ENCODE assay signal across 12 cellular contexts in the genomic region with DNA sequence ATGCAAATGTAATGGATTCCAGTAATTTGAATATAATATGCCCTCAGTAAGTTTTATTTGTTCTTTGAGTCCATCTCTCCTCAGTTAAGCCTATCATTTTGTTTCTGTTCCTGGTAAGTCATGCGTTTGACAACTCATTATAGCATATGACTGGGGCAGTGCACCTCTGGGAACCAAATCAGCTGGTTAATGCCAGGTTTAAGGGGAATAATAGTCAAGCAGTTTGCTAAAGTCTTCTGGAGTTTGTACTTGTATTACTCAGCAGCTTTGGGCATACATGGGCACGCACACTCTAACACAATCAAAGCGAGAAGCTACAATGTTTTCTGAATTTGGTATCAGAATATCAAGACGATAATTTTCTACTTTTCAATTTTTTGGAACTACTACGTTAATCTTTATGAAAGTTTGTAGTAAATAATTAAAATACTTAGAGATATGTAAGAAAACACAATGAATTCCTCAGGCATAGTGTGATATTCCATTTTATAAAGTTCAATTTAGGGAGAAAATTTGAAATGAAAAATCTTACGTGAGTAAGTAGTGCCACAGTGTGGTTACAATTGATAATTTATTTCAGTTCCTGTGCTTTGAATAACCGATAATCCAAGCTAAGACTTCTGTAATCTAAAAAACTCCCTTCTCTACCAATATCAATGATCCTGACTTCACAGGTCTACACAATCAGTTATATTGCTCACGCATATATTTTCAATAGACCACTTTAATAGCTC. TPM values are rescaled to one million over a fixed set of nuclear protein-coding genes. Genes with fewer than 3 reads are reported as not detected.
DNase-seq lines count a peak whose midpoint lies in the region; ATAC-seq, FAIRE-seq and TF ChIP-seq lines count a peak whose summit lies in the region.
"Had no signal": no experiment of that assay in that cellular context is flagged by ENCODE, and none has a peak within 500 bp of the region (broad histone marks: within the 10 kb centered on the region; RNA-seq: fewer than 3 reads in every experiment).

No MANE protein-coding gene starts in this region.

- DNase-seq in AG08395 (ENCODE audit: low spot score) (peak; percentile 35), left kidney (ENCODE audit: low read depth, low spot score) (peak; percentile 7), aorta (no peak), Peyer's patch (no peak), HTR-8/SVneo (ENCODE audit: insufficient read length, low spot score) (no peak)
- no peak for DNase-seq in activated CD4-positive, alpha-beta T cell treated with anti-CD3 and anti-CD28 coated beads for 36 hours
- DNase-seq: activated CD4-positive, alpha-beta T cell treated with anti-CD3 and anti-CD28 coated beads, Interleukin-2, amount 50 U/mL, for 1 hour; activated naive CD8-positive, alpha-beta T cell treated with anti-CD3 and anti-CD28 coated beads, Interleukin-2, amount 50 U/mL, for 24 hours; mesendoderm; stimulated activated naive B cell treated with anti-CD40 and anti-IgM and Interleukin-4, amounts not matched to agents 10 μg/mL and 1 μg/mL and 100 μg/mL, for 72 hours had no signal

- H3K27ac ChIP-seq in HEK293 (ENCODE audit: extremely low read depth, low read depth, low read length): no peak overlapping the region
- no peak overlapping the region for H3K27ac ChIP-seq in VCaP
- H3K27ac ChIP-seq in aorta (ENCODE audit: low read depth in 1 of 2, low read length in 2 of 2): no peak overlapping the region
- H3K27ac ChIP-seq in Peyer's patch: no peak overlapping the region

- H3K27me3 ChIP-seq in aorta (ENCODE audit: control insufficient read depth in 1 of 2, insufficient read depth in 2 of 2, low read length in 1 of 2) (no peaks in the 10 kb centered on the region), Peyer's patch (no peaks in the 10 kb centered on the region)

- WGBS in aorta, 2 donors: 52 to 58% methylated on average over 8 of the region's 8 CpGs

- intact Hi-C loops in aorta (cut with DNase I): loop anchor here in 1 of 2 donors (5.0 kb wide), 1 partner anchor 861 kb away; no protein-coding TSS in a partner anchor
- intact Hi-C loops in activated CD4-positive, alpha-beta T cell treated with anti-CD3 and anti-CD28 coated beads for 36 hours (cut with DNase I, micrococcal nuclease): loop anchor here (10.0 kb wide), 3 partner anchors 698 to 1308 kb away; no protein-coding TSS in a partner anchor

- POLR2A ChIA-PET in HEK293 (lab: Yijun Ruan, JAX): no interaction called here
- POLR2A ChIA-PET in activated CD4-positive, alpha-beta T cell treated with anti-CD3 and anti-CD28 coated beads for 36 hours (lab: Charles Lee): no interaction called here

- CTCF ChIA-PET in HEK293 (lab: Yijun Ruan, JAX): interaction anchor here (0.5 to 1.3 kb wide), 6 partner anchors 14 to 1191 kb away, joined by 3 to 4 read pairs (median 3); no protein-coding TSS in a partner anchor
- CTCF ChIA-PET in activated CD4-positive, alpha-beta T cell treated with anti-CD3 and anti-CD28 coated beads for 36 hours (lab: Charles Lee): interaction anchor here (0.6 to 1.5 kb wide), 6 partner anchors 10 to 1191 kb away, joined by 3 to 6 read pairs (median 4); no protein-coding TSS in a partner anchor

- H3K4me1 Mint-ChIP-seq in activated CD4-positive, alpha-beta T cell treated with anti-CD3 and anti-CD28 coated beads for 36 hours: no peaks in the 10 kb centered on the region
- H3K4me1 Mint-ChIP-seq: activated naive CD8-positive, alpha-beta T cell treated with anti-CD3 and anti-CD28 coated beads, Interleukin-2, amount 50 U/mL, for 24 hours; stimulated activated naive B cell treated with anti-CD40 and anti-IgM and Interleukin-4, amounts not matched to agents 10 μg/mL and 1 μg/mL and 100 μg/mL, for 72 hours had no signal

- no peak for FAIRE-seq in HTR-8/SVneo (lab: Jason Lieb, UNC)

- no peak for TF ChIP-seq CTCF in HEK293 (tag by site-specific recombination; IDR thresholded peaks at IDR 0.05)
- TF ChIP-seq CTCF in VCaP (conservative IDR thresholded peaks at IDR 0.05): peak; percentile 39
- peak in 1 of 6 experiments; percentile 25 for TF ChIP-seq CTCF in Peyer's patch (IDR thresholded peaks at IDR 0.05)

- no peaks in the 10 kb centered on the region for H3K36me3 Mint-ChIP-seq in activated CD4-positive, alpha-beta T cell treated with anti-CD3 and anti-CD28 coated beads for 36 hours (ENCODE audit: low read depth)
- H3K36me3 Mint-ChIP-seq: stimulated activated naive B cell treated with anti-CD40 and anti-IgM and Interleukin-4, amounts not matched to agents 10 μg/mL and 1 μg/mL and 100 μg/mL, for 72 hours had no signal

- no peak overlapping the region for H3K27ac Mint-ChIP-seq in activated CD4-positive, alpha-beta T cell treated with anti-CD3 and anti-CD28 coated beads for 36 hours
- H3K27ac Mint-ChIP-seq: activated naive CD8-positive, alpha-beta T cell treated with anti-CD3 and anti-CD28 coated beads, Interleukin-2, amount 50 U/mL, for 24 hours; stimulated activated naive B cell treated with anti-CD40 and anti-IgM and Interleukin-4, amounts not matched to agents 10 μg/mL and 1 μg/mL and 100 μg/mL, for 72 hours had no signal

- ATAC-seq in aorta (ENCODE audit: low FRiP score): no peak
- no peak for ATAC-seq in activated CD4-positive, alpha-beta T cell treated with anti-CD3 and anti-CD28 coated beads for 36 hours
- ATAC-seq: activated naive CD8-positive, alpha-beta T cell treated with anti-CD3 and anti-CD28 coated beads, Interleukin-2, amount 50 U/mL, for 24 hours; stimulated activated naive B cell treated with anti-CD40 and anti-IgM and Interleukin-4, amounts not matched to agents 10 μg/mL and 1 μg/mL and 100 μg/mL, for 72 hours had no signal

- no peak overlapping the region for H3K4me3 Mint-ChIP-seq in activated CD4-positive, alpha-beta T cell treated with anti-CD3 and anti-CD28 coated beads for 36 hours
- H3K4me3 Mint-ChIP-seq: activated naive CD8-positive, alpha-beta T cell treated with anti-CD3 and anti-CD28 coated beads, Interleukin-2, amount 50 U/mL, for 24 hours; stimulated activated naive B cell treated with anti-CD40 and anti-IgM and Interleukin-4, amounts not matched to agents 10 μg/mL and 1 μg/mL and 100 μg/mL, for 72 hours had no signal

- H3K9me3 ChIP-seq in HEK293 (ENCODE audit: control insufficient read depth, insufficient read depth, low read depth, low read length) (no peaks in the 10 kb centered on the region), aorta (ENCODE audit: control insufficient read depth, low read length) (no peaks in the 10 kb centered on the region), Peyer's patch (no peaks in the 10 kb centered on the region)

- no peaks in the 10 kb centered on the region for H3K4me1 ChIP-seq in HEK293 (ENCODE audit: control insufficient read depth, insufficient read depth, low read length)
- no peaks in the 10 kb centered on the region for H3K4me1 ChIP-seq in aorta (ENCODE audit: control insufficient read depth in 1 of 2, insufficient read depth in 2 of 2, low read length in 2 of 2)
- peaks cover 0 to 5% (median 0%) of the 10 kb centered on the region in 4 donors for H3K4me1 ChIP-seq in Peyer's patch

- no peak for TF ChIP-seq POLR2A in Peyer's patch (IDR thresholded peaks at IDR 0.05)

- peaks cover 4% of the 10 kb centered on the region for H3K27me3 Mint-ChIP-seq in activated CD4-positive, alpha-beta T cell treated with anti-CD3 and anti-CD28 coated beads for 36 hours

- no peaks in the 10 kb centered on the region for H3K9me3 Mint-ChIP-seq in activated CD4-positive, alpha-beta T cell treated with anti-CD3 and anti-CD28 coated beads for 36 hours (ENCODE audit: low read depth)
- H3K9me3 Mint-ChIP-seq: activated naive CD8-positive, alpha-beta T cell treated with anti-CD3 and anti-CD28 coated beads, Interleukin-2, amount 50 U/mL, for 24 hours; stimulated activated naive B cell treated with anti-CD40 and anti-IgM and Interleukin-4, amounts not matched to agents 10 μg/mL and 1 μg/mL and 100 μg/mL, for 72 hours had no signal

- no peak overlapping the region for H3K4me3 ChIP-seq in HEK293 (ENCODE audit: low read depth, low read length)
- H3K4me3 ChIP-seq in aorta (ENCODE audit: low read length in 2 of 2): no peak overlapping the region
- H3K4me3 ChIP-seq in Peyer's patch: no peak overlapping the region

- no peaks in the 10 kb centered on the region for H3K36me3 ChIP-seq in HEK293 (ENCODE audit: control insufficient read depth in 2 of 2, insufficient read depth in 1 of 2, low read length in 2 of 2)
- H3K36me3 ChIP-seq in aorta (ENCODE audit: control insufficient read depth in 1 of 2, insufficient read depth in 2 of 2, low read length in 1 of 2): no peaks in the 10 kb centered on the region
- H3K36me3 ChIP-seq in Peyer's patch: no peaks in the 10 kb centered on the region

TF ChIP-seq in HEK293, 187 proteins besides CTCF, POLR2A, EP300 and RAD21 (continues in another document):
- TF ChIP-seq OVOL3 (tag by site-specific recombination; IDR thresholded peaks at IDR 0.05): no peak
- TF ChIP-seq ZNF654 (tag by site-specific recombination; IDR thresholded peaks at IDR 0.05; ENCODE audit: low read depth): peak; percentile 19; the same call in 1 of the 2 replicates

RNA-seq across cellular contexts. Expression of a gene that starts 43.8 kb away (rescaled TPM):
- total RNA-seq in aorta (10 to 100 TPM; 35.3 to 39.7 TPM), Peyer's patch (100 to 1,000 TPM in 2 of 4 donors, 10 to 100 TPM in 2; 68.5 to 125 (median 100) TPM)
- polyA plus RNA-seq in aorta: 10 to 100 TPM; 20.2 to 29.4 TPM
- total RNA-seq in activated CD4-positive, alpha-beta T cell treated with anti-CD3 and anti-CD28 coated beads for 36 hours: 1 to 10 TPM; 4.0 to 4.2 TPM

Comparison
In these comparisons a context has a peak if more than half of its experiments do, and no peak if none do; other contexts are left out.
1. DNase-seq: peak in AG08395 (single experiment) and left kidney (single experiment); none in aorta (0 of 2), activated CD4-positive, alpha-beta T cell treated with anti-CD3 and anti-CD28 coated beads for 36 hours (single experiment), Peyer's patch (0 of 3) and HTR-8/SVneo (single experiment).
2. RNA of a gene that starts 43.8 kb away (total RNA-seq): 68.5 to 125 TPM in Peyer's patch and 35.3 to 39.7 TPM in aorta; 4.0 to 4.2 TPM in activated CD4-positive, alpha-beta T cell treated with anti-CD3 and anti-CD28 coated beads for 36 hours; every median in the first group is over 4 times any median in the second.